Comparison of ENCODE assay signal across 28 cellular contexts in genomic region chr1:87227651-87228050, GRCh38.
"Had no signal": no experiment of that assay in that cellular context is flagged by ENCODE, and none has a peak within 500 bp of the region (broad histone marks: within the 10 kb centered on the region; RNA-seq: fewer than 3 reads in every experiment).

No MANE protein-coding gene starts in this region.

- H3K27ac Mint-ChIP-seq: dendritic cell treated with granulocyte-macrophage colony-stimulating factor and Interleukin-4, amounts not matched to agents 40 ng/mL and 50 ng/mL, for 4 days; effector memory CD8-positive, alpha-beta T cell; endodermal cell had no signal

- H3K4me1 ChIP-seq: colonic mucosa, gastrocnemius medialis had no signal

- FAIRE-seq: colon, endometrium, endothelial cell of umbilical vein, frontal cortex had no signal

- H3K36me3 ChIP-seq: colonic mucosa, esophagus muscularis mucosa, esophagus squamous epithelium, gastrocnemius medialis, gastroesophageal sphincter, heart left ventricle, heart right ventricle had no signal

- H3K9me3 Mint-ChIP-seq: dendritic cell treated with granulocyte-macrophage colony-stimulating factor and Interleukin-4, amounts not matched to agents 40 ng/mL and 50 ng/mL, for 4 days; effector memory CD8-positive, alpha-beta T cell had no signal

- H3K27me3 Mint-ChIP-seq: effector memory CD8-positive, alpha-beta T cell had no signal

- H3K9me3 ChIP-seq: colonic mucosa, esophagus muscularis mucosa, esophagus squamous epithelium, gastrocnemius medialis, gastroesophageal sphincter had no signal

- DNase-seq: colonic mucosa; cortex of kidney; dermis blood vessel endothelial cell; dorsolateral prefrontal cortex; effector CD4-positive, alpha-beta T cell; effector CD8-positive, alpha-beta T cell; effector memory CD4-positive, alpha-beta T cell; effector memory CD8-positive, alpha-beta T cell; endodermal cell; erythroblast; esophagus squamous epithelium; foreskin fibroblast; foreskin keratinocyte; foreskin melanocyte; gastrocnemius medialis; glutamatergic neuron; head of caudate nucleus; heart left ventricle; heart right ventricle had no signal

- H3K4me3 ChIP-seq: colonic mucosa, coronary artery, dorsolateral prefrontal cortex, esophagus muscularis mucosa, esophagus squamous epithelium, gastrocnemius medialis, gastroesophageal sphincter, heart left ventricle, heart right ventricle had no signal

- H3K27me3 ChIP-seq: colonic mucosa, dorsolateral prefrontal cortex, esophagus muscularis mucosa, esophagus squamous epithelium, foreskin keratinocyte, gastrocnemius medialis, gastroesophageal sphincter, heart left ventricle, heart right ventricle had no signal

- H3K27ac ChIP-seq: colonic mucosa, coronary artery, dorsolateral prefrontal cortex, esophagus squamous epithelium, gastrocnemius medialis, gastroesophageal sphincter, heart left ventricle had no signal

- H3K4me1 Mint-ChIP-seq: endodermal cell had no signal

- H3K4me3 Mint-ChIP-seq: dendritic cell treated with granulocyte-macrophage colony-stimulating factor and Interleukin-4, amounts not matched to agents 40 ng/mL and 50 ng/mL, for 4 days; effector memory CD8-positive, alpha-beta T cell; endodermal cell had no signal

- ATAC-seq: effector memory CD8-positive, alpha-beta T cell; esophagus mucosa; foreskin keratinocyte; gastrocnemius medialis; gastroesophageal sphincter; heart left ventricle had no signal
